ENCODE assay signal across 1 cellular context in the genomic region with DNA sequence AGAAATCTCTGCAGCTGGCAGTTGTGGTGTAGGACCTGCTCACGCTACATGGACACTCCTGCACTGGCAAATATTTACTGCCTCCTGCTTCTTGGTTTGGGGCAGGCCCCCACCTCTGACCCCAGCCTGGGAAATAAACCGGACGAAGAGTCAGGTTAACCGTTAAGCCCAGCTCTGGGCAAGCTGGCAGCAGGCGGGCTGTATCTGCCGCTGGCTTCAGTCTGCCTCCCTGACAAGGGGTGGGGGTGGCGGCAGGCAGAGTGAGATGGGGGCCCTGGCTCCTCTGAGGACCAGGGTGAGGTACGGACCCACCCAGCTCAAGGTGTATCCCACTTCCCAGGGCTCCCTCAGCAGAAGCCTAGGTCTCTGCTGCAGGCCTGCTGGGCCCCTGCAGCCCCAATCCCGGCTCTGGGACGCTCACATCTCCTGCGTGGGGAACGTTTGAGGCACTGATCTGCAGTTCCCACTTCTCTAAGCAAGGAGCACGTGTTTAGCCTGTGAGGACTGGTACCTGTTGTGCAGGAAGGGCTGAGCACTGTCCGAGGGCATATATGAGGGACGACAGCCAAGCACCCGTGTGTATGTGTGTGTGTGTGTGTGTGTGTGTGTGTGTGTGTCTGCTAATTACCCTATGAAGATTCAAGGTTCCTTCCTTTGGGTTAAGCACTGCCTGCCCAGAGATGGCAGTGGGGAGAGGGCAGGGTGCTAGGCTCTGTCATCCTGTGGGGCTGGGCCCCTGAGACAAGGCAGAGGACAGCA.
A peak's percentile ranks its signal among the peaks of the same experiment; 100 is the strongest.
TF ChIP-seq lines count a peak whose summit lies in the region.

No MANE protein-coding gene starts in this region.

TF ChIP-seq in HepG2, 621 proteins besides CTCF, POLR2A, EP300 and RAD21 (continued from another document and continues in another):
- TF ChIP-seq ZNF687 (CRISPR knock-in tag; IDR thresholded peaks at IDR 0.05) = peak; percentile 82
- no peak for TF ChIP-seq ZNF569 (CRISPR knock-in tag; IDR thresholded peaks at IDR 0.05; ENCODE audit: borderline replicate concordance)
- 0 out of 2 replicates have a peak, but pooled peaks have one; percentile 23 for TF ChIP-seq MIER2 (CRISPR knock-in tag; IDR thresholded peaks at IDR 0.05)
- peak; percentile 73 for TF ChIP-seq HOXA3 (CRISPR knock-in tag; IDR thresholded peaks at IDR 0.05)
- no peak for TF ChIP-seq RERE (CRISPR knock-in tag; IDR thresholded peaks at IDR 0.05; ENCODE audit: low read depth)
- TF ChIP-seq ZNF577 (CRISPR knock-in tag; IDR thresholded peaks at IDR 0.05; ENCODE audit: borderline replicate concordance, low read depth) = no peak
- TF ChIP-seq ZNF646 (CRISPR knock-in tag; IDR thresholded peaks at IDR 0.05) = peak; percentile 79; the same call in 1 of the 2 replicates
- TF ChIP-seq, protein P1, sequence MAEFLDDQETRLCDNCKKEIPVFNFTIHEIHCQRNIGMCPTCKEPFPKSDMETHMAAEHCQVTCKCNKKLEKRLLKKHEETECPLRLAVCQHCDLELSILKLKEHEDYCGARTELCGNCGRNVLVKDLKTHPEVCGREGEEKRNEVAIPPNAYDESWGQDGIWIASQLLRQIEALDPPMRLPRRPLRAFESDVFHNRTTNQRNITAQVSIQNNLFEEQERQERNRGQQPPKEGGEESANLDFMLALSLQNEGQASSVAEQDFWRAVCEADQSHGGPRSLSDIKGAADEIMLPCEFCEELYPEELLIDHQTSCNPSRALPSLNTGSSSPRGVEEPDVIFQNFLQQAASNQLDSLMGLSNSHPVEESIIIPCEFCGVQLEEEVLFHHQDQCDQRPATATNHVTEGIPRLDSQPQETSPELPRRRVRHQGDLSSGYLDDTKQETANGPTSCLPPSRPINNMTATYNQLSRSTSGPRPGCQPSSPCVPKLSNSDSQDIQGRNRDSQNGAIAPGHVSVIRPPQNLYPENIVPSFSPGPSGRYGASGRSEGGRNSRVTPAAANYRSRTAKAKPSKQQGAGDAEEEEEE (CRISPR knock-in tag; IDR thresholded peaks at IDR 0.05; ENCODE audit: borderline replicate concordance) = no peak
- TF ChIP-seq, protein P2, sequence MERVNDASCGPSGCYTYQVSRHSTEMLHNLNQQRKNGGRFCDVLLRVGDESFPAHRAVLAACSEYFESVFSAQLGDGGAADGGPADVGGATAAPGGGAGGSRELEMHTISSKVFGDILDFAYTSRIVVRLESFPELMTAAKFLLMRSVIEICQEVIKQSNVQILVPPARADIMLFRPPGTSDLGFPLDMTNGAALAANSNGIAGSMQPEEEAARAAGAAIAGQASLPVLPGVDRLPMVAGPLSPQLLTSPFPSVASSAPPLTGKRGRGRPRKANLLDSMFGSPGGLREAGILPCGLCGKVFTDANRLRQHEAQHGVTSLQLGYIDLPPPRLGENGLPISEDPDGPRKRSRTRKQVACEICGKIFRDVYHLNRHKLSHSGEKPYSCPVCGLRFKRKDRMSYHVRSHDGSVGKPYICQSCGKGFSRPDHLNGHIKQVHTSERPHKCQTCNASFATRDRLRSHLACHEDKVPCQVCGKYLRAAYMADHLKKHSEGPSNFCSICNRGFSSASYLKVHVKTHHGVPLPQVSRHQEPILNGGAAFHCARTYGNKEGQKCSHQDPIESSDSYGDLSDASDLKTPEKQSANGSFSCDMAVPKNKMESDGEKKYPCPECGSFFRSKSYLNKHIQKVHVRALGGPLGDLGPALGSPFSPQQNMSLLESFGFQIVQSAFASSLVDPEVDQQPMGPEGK (CRISPR knock-in tag; IDR thresholded peaks at IDR 0.05) = peak; percentile 98
- 0 out of 2 replicates have a peak, but pooled peaks have one; percentile 27 for TF ChIP-seq ATF2 (CRISPR knock-in tag; IDR thresholded peaks at IDR 0.05)
- TF ChIP-seq SMYD3 (CRISPR knock-in tag; IDR thresholded peaks at IDR 0.05) = no peak
- TF ChIP-seq NPAS2 (CRISPR knock-in tag; IDR thresholded peaks at IDR 0.05; ENCODE audit: borderline replicate concordance) = no peak
- TF ChIP-seq, protein P3, sequence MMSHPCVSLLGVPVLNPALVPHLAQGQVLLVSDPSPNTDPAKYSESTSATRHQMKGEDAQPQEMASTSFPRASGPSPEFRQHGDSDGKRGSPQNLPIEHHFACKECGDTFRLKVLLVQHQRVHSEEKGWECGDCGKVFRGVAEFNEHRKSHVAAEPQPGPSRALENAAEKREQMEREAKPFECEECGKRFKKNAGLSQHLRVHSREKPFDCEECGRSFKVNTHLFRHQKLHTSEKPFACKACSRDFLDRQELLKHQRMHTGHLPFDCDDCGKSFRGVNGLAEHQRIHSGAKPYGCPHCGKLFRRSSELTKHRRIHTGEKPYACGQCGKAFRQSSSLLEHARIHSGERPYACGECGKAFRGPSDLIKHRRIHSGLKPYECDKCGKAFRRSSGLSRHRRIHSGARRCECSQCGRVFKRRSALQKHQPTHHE (CRISPR knock-in tag; IDR thresholded peaks at IDR 0.05; ENCODE audit: borderline replicate concordance) = no peak
- TF ChIP-seq ZNF124 (CRISPR knock-in tag; IDR thresholded peaks at IDR 0.05) = peak; percentile 84; the same call in 1 of the 2 replicates
- no peak for TF ChIP-seq REXO4 (CRISPR knock-in tag; IDR thresholded peaks at IDR 0.05; ENCODE audit: borderline replicate concordance)
- TF ChIP-seq DNMT1 (CRISPR knock-in tag; IDR thresholded peaks at IDR 0.05) = no peak
- TF ChIP-seq ZNF136 (CRISPR knock-in tag; IDR thresholded peaks at IDR 0.05; ENCODE audit: low read depth) = peak; percentile 64; the same call in 1 of the 2 replicates
- TF ChIP-seq HMG20A (CRISPR knock-in tag; IDR thresholded peaks at IDR 0.05; ENCODE audit: borderline replicate concordance) = peak; percentile 30; the same call in 1 of the 2 replicates
- TF ChIP-seq, protein P4, sequence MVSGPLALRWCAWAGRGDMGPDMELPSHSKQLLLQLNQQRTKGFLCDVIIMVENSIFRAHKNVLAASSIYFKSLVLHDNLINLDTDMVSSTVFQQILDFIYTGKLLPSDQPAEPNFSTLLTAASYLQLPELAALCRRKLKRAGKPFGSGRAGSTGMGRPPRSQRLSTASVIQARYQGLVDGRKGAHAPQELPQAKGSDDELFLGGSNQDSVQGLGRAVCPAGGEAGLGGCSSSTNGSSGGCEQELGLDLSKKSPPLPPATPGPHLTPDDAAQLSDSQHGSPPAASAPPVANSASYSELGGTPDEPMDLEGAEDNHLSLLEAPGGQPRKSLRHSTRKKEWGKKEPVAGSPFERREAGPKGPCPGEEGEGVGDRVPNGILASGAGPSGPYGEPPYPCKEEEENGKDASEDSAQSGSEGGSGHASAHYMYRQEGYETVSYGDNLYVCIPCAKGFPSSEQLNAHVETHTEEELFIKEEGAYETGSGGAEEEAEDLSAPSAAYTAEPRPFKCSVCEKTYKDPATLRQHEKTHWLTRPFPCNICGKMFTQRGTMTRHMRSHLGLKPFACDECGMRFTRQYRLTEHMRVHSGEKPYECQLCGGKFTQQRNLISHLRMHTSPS (CRISPR knock-in tag; IDR thresholded peaks at IDR 0.05; ENCODE audit: low read depth) = peak; percentile 90
- TF ChIP-seq ZIK1 (CRISPR knock-in tag; IDR thresholded peaks at IDR 0.05; ENCODE audit: borderline replicate concordance, low read depth) = no peak
- no peak for TF ChIP-seq ZNF678 (CRISPR knock-in tag; IDR thresholded peaks at IDR 0.05)
